In genomic region chr13:40095695-40096356, GRCh38 we compare ENCODE assay signal across 10 cellular contexts.
"Had no signal": no experiment of that assay in that cellular context is flagged by ENCODE, and none has a peak within 500 bp of the region (broad histone marks: within the 10 kb centered on the region; RNA-seq: fewer than 3 reads in every experiment).

No MANE protein-coding gene starts in this region.

- H3K27ac Mint-ChIP-seq: activated CD4-positive, alpha-beta T cell treated with anti-CD3 and anti-CD28 coated beads, Interleukin-2, amount 10 ng/mL, durations not matched to agents 7 days and 5 days; stimulated activated naive B cell treated with anti-CD40 and anti-IgM and Interleukin-4, amounts not matched to agents 10 μg/mL and 1 μg/mL and 100 μg/mL, for 72 hours had no signal

- H3K4me1 ChIP-seq: esophagus muscularis mucosa had no signal

- H3K27me3 Mint-ChIP-seq: stimulated activated naive B cell treated with anti-CD40 and anti-IgM and Interleukin-4, amounts not matched to agents 10 μg/mL and 1 μg/mL and 100 μg/mL, for 72 hours had no signal

- DNase-seq: hypothalamus; midbrain; right cardiac atrium; stimulated activated naive B cell treated with anti-CD40 and anti-IgM and Interleukin-4, amounts not matched to agents 10 μg/mL and 1 μg/mL and 100 μg/mL, for 72 hours; trophoblast cell had no signal

- H3K36me3 ChIP-seq: cardiac muscle cell, esophagus muscularis mucosa had no signal

- H3K4me3 ChIP-seq: cardiac muscle cell, esophagus muscularis mucosa, lung, smooth muscle cell had no signal

- H3K27ac ChIP-seq: cardiac muscle cell, esophagus muscularis mucosa had no signal

- H3K27me3 ChIP-seq: cardiac muscle cell, esophagus muscularis mucosa had no signal

- H3K4me3 Mint-ChIP-seq: activated CD4-positive, alpha-beta T cell treated with anti-CD3 and anti-CD28 coated beads, Interleukin-2, amount 10 ng/mL, durations not matched to agents 7 days and 5 days; stimulated activated naive B cell treated with anti-CD40 and anti-IgM and Interleukin-4, amounts not matched to agents 10 μg/mL and 1 μg/mL and 100 μg/mL, for 72 hours had no signal
